ENCODE assay signal across 18 cellular contexts in genomic region chr7:128029405-128029995, GRCh38. TPM values are rescaled to one million over a fixed set of nuclear protein-coding genes. Genes with fewer than 3 reads are reported as not detected.
DNase-seq lines count a peak whose midpoint lies in the region; ATAC-seq and TF ChIP-seq lines count a peak whose summit lies in the region.
"Had no signal": no experiment of that assay in that cellular context is flagged by ENCODE, and none has a peak within 500 bp of the region (broad histone marks: within the 10 kb centered on the region; RNA-seq: fewer than 3 reads in every experiment).

No MANE protein-coding gene starts in this region.

- no peak overlapping the region for H3K27ac Mint-ChIP-seq in activated naive CD8-positive, alpha-beta T cell
- H3K27ac Mint-ChIP-seq in activated naive CD8-positive, alpha-beta T cell treated with anti-CD3 and anti-CD28 coated beads for 36 hours, result no peak overlapping the region
- no peak overlapping the region for H3K27ac Mint-ChIP-seq in central memory CD8-positive, alpha-beta T cell (ENCODE audit: low read depth)
- peak overlapping the region; percentile 31 for H3K27ac Mint-ChIP-seq in type B pancreatic cell
- H3K27ac Mint-ChIP-seq: activated naive CD8-positive, alpha-beta T cell treated with anti-CD3 and anti-CD28 coated beads, Interleukin-2, amount 10 ng/mL, durations not matched to agents 7 days and 5 days had no signal

- ATAC-seq in central memory CD8-positive, alpha-beta T cell (replicated peaks; ENCODE audit: extremely low read depth, poor library complexity, severe bottlenecking), result no peak
- ATAC-seq in HG02610 (IDR thresholded peaks at IDR 0.05; ENCODE audit: unreplicated experiment), result no peak
- no peak for ATAC-seq in left cardiac atrium
- ATAC-seq in HG03571 (IDR thresholded peaks at IDR 0.05; ENCODE audit: unreplicated experiment), result no peak
- ATAC-seq: A549, left lung had no signal

- H3K9me3 Mint-ChIP-seq in activated naive CD8-positive, alpha-beta T cell (ENCODE audit: low read depth), result no peaks in the 10 kb centered on the region
- no peaks in the 10 kb centered on the region for H3K9me3 Mint-ChIP-seq in activated naive CD8-positive, alpha-beta T cell treated with anti-CD3 and anti-CD28 coated beads for 36 hours
- no peaks in the 10 kb centered on the region for H3K9me3 Mint-ChIP-seq in central memory CD8-positive, alpha-beta T cell
- H3K9me3 Mint-ChIP-seq in type B pancreatic cell, result no peaks in the 10 kb centered on the region
- H3K9me3 Mint-ChIP-seq: activated naive CD8-positive, alpha-beta T cell treated with anti-CD3 and anti-CD28 coated beads, Interleukin-2, amount 10 ng/mL, durations not matched to agents 7 days and 5 days; endodermal cell had no signal

- TF ChIP-seq CTCF in type B pancreatic cell (conservative IDR thresholded peaks at IDR 0.05), result no peak

- WGBS in mesodermal cell (ENCODE audit: insufficient coverage in 2 of 2), 2 experiments, result 97% methylated on average over 15 to 17 of the region's 17 CpGs

- peaks cover 42% of the 10 kb centered on the region for H3K4me1 ChIP-seq in mesodermal cell (ENCODE audit: control insufficient read depth, insufficient read depth, low read length, poor library complexity, severe bottlenecking)

- intact Hi-C loops in left cardiac atrium (cut with DNase I), result loop anchor here in 1 of 2 donors (10.0 kb wide), 1 partner anchor 315 kb away; no protein-coding TSS in a partner anchor

- H3K36me3 ChIP-seq in mesodermal cell (ENCODE audit: control insufficient read depth, insufficient read depth, low read length), result peaks cover 32% of the 10 kb centered on the region
- H3K36me3 ChIP-seq: right atrium auricular region had no signal

- H3K36me3 Mint-ChIP-seq in activated naive CD8-positive, alpha-beta T cell, result peaks cover 12% of the 10 kb centered on the region
- peaks cover 23% of the 10 kb centered on the region for H3K36me3 Mint-ChIP-seq in activated naive CD8-positive, alpha-beta T cell treated with anti-CD3 and anti-CD28 coated beads for 36 hours
- peaks cover 15% of the 10 kb centered on the region for H3K36me3 Mint-ChIP-seq in central memory CD8-positive, alpha-beta T cell (ENCODE audit: insufficient read depth)
- H3K36me3 Mint-ChIP-seq in type B pancreatic cell, result peaks cover 14% of the 10 kb centered on the region

- H3K4me3 Mint-ChIP-seq in activated naive CD8-positive, alpha-beta T cell, result peak overlapping the region; percentile 12
- H3K4me3 Mint-ChIP-seq in activated naive CD8-positive, alpha-beta T cell treated with anti-CD3 and anti-CD28 coated beads for 36 hours, result no peak overlapping the region
- peak overlapping the region; percentile 90 for H3K4me3 Mint-ChIP-seq in central memory CD8-positive, alpha-beta T cell
- H3K4me3 Mint-ChIP-seq in type B pancreatic cell, result peak overlapping the region; percentile 87

- peak overlapping the region; percentile 14 for H3K4me3 ChIP-seq in mesodermal cell (ENCODE audit: extremely low read depth, insufficient read depth, low read length, poor library complexity, severe bottlenecking)
- H3K4me3 ChIP-seq: A549, right atrium auricular region had no signal

- peaks cover 14% of the 10 kb centered on the region for H3K4me1 Mint-ChIP-seq in activated naive CD8-positive, alpha-beta T cell (ENCODE audit: low read depth)
- H3K4me1 Mint-ChIP-seq in activated naive CD8-positive, alpha-beta T cell treated with anti-CD3 and anti-CD28 coated beads for 36 hours, result peaks cover 8% of the 10 kb centered on the region
- H3K4me1 Mint-ChIP-seq in central memory CD8-positive, alpha-beta T cell, result peaks cover 19% of the 10 kb centered on the region
- peaks cover 25% of the 10 kb centered on the region for H3K4me1 Mint-ChIP-seq in type B pancreatic cell (ENCODE audit: unreplicated experiment)

- peaks cover 1% of the 10 kb centered on the region for H3K27me3 Mint-ChIP-seq in activated naive CD8-positive, alpha-beta T cell
- H3K27me3 Mint-ChIP-seq in activated naive CD8-positive, alpha-beta T cell treated with anti-CD3 and anti-CD28 coated beads for 36 hours, result peaks cover 7% of the 10 kb centered on the region
- H3K27me3 Mint-ChIP-seq in central memory CD8-positive, alpha-beta T cell, result peaks cover 10% of the 10 kb centered on the region
- H3K27me3 Mint-ChIP-seq in type B pancreatic cell, result peaks cover 32% of the 10 kb centered on the region

- H3K9me3 ChIP-seq in mesodermal cell (ENCODE audit: control insufficient read depth, low read length), result no peaks in the 10 kb centered on the region
- H3K9me3 ChIP-seq: A549, left lung, right atrium auricular region had no signal

- no peak for DNase-seq in activated naive CD8-positive, alpha-beta T cell treated with anti-CD3 and anti-CD28 coated beads for 36 hours
- no peak for DNase-seq in central memory CD8-positive, alpha-beta T cell (ENCODE audit: low spot score in 2 of 2)
- DNase-seq in type B pancreatic cell (ENCODE audit: extremely low spot score, unreplicated experiment) (no peak), left cardiac atrium (no peak)
- DNase-seq: activated CD4-positive, alpha-beta T cell treated with anti-CD3 and anti-CD28 coated beads for 4 hours; activated naive CD8-positive, alpha-beta T cell treated with anti-CD3 and anti-CD28 coated beads, Interleukin-2, amount 10 ng/mL, durations not matched to agents 7 days and 5 days; hypothalamus; left lung; NCI-H187 treated with DMSO at 0.1 percent for 48 hours; NCI-H446 had no signal

- H3K27ac ChIP-seq in mesodermal cell (ENCODE audit: low read depth, low read length, severe bottlenecking), result no peak overlapping the region
- H3K27ac ChIP-seq: A549, right atrium auricular region had no signal

RNA-seq across cellular contexts. Expression of gene LRRC4, which starts 1.7 kb away (rescaled TPM):
- total RNA-seq in activated naive CD8-positive, alpha-beta T cell treated with anti-CD3 and anti-CD28 coated beads for 36 hours, result not detected
- polyA plus RNA-seq in mesodermal cell (2013, experiment 1 of 2), result 17.9 TPM
- 12.1 TPM for polyA plus RNA-seq in mesodermal cell (2013, experiment 2 of 2)
- total RNA-seq in type B pancreatic cell (ENCODE audit: low replicate concordance) (12.5 and 37.7 TPM in 2 replicates), left cardiac atrium (1 to 10 TPM; 3.9 to 8.3 TPM)
- total RNA-seq: H4 had no signal
- polyA plus RNA-seq: A549 had no signal

Comparison
In these comparisons a context has a peak if more than half of its experiments do, and no peak if none do; other contexts are left out.
1. RNA of gene LRRC4, which starts 1.7 kb away (total RNA-seq): 12.5 to 37.7 TPM in type B pancreatic cell and 3.9 to 8.3 TPM in left cardiac atrium; not detected in activated naive CD8-positive, alpha-beta T cell treated with anti-CD3 and anti-CD28 coated beads for 36 hours; every median in the first group is over 4 times any median in the second.